ENCODE assay signal across 7 cellular contexts in the genomic region with DNA sequence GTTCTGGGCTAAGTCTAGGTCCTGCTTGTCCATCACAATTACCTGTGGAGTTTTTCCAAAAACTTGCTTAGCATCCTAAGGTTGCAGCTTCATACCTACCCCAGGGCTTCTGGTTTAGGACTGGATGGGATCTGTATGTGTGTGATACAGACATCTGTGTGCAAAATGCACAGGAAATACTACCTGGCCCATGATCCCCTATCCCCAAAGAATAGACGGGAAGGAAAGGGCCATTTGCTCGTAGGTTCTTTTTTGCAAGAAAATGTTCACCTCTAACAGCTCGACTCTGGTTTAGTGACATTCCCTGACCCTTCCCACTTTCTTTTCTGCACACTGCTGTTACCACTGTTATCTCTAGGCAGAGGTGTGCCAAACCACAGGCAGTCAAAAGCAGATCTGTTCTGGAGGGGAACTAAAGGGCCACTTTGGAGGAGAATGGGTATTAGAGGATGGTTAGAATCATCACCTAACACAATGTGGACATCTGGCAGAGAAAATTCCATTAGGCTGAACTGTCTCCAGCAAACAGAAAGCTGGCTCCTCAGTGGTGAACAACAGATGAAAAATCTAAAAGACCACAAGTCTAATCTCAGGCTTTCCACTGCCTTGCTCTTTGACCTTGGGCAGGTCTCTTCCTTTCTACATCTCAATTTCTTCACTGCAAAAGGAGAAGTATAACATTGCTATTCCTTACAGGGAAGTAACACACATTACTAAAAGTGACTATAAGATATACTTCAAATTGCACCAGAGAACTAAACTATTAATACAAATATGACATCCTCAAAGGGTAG.
DNase-seq lines count a peak whose midpoint lies in the region; ATAC-seq and TF ChIP-seq lines count a peak whose summit lies in the region.

No MANE protein-coding gene starts in this region.

- peak overlapping the region in 1 of 2 experiments; percentile 41; a peak in 2 of 4 replicates for H3K4me3 ChIP-seq in HCT116 (replicated peaks in 1 of 2; ENCODE audit: low read depth in 1 of 2, low read length in 2 of 2)
- H3K4me3 ChIP-seq in endodermal cell (ENCODE audit: low read length) = no peak overlapping the region

- intact Hi-C loops in HCT116 (cut with micrococcal nuclease) = no loop called here
- intact Hi-C loops in sciatic nerve (cut with DNase I) = no loop called here

- TF ChIP-seq POLR2A in HCT116 (IDR thresholded peaks at IDR 0.05; ENCODE audit: borderline replicate concordance, extremely low read depth, insufficient read depth, insufficient read length) = no peak

- H3K4me1 Mint-ChIP-seq in endodermal cell = peaks cover 13% of the 10 kb centered on the region

- TF ChIP-seq RAD21 in HCT116 (IDR thresholded peaks at IDR 0.05; ENCODE audit: low read depth) = no peak

- peak overlapping the region; percentile 42 for H3K27ac Mint-ChIP-seq in endodermal cell

- no peaks in the 10 kb centered on the region for H3K27me3 Mint-ChIP-seq in endodermal cell (ENCODE audit: insufficient read depth)

- peak overlapping the region; percentile 76 for H3K4me2 ChIP-seq in HCT116 (ENCODE audit: low read length)

- DNase-seq in HCT116 (ENCODE audit: low read depth, low spot score) = peak; percentile 65
- peak; percentile 73 for DNase-seq in OCI-M1 (lab: John Stamatoyannopoulos, UW)
- no peak for DNase-seq in endodermal cell
- no peak for DNase-seq in sciatic nerve (ENCODE audit: low spot score)
- no peak for DNase-seq in HuH-7.5 (ENCODE audit: low spot score)
- DNase-seq in GM20000 (ENCODE audit: low spot score) = no peak

- no peaks in the 10 kb centered on the region for H4K20me1 ChIP-seq in HCT116 (ENCODE audit: insufficient read depth)

- peaks cover 60% of the 10 kb centered on the region for H3K79me2 ChIP-seq in HCT116 (ENCODE audit: insufficient read depth, low read length)

- H3K4me1 ChIP-seq in HCT116 (ENCODE audit: control insufficient read depth in 1 of 2, insufficient read depth in 2 of 2, low read length in 2 of 2) (peaks cover 83 to 97% of the 10 kb centered on the region in 2 experiments), endodermal cell (ENCODE audit: control insufficient read depth, insufficient read depth, low read length) (no peaks in the 10 kb centered on the region)

- CTCF ChIA-PET in HCT116 (lab: Charles Lee) = no interaction called here

- BruUV-seq in HCT116 (replicated peaks; lab: Mats Ljungman, UMichigan) = no TSS peak

- H3K9ac ChIP-seq in HCT116 (ENCODE audit: low read length) = peak overlapping the region; percentile 41
- no peak overlapping the region for H3K9ac ChIP-seq in endodermal cell (ENCODE audit: extremely low read depth, low read length, poor library complexity, severe bottlenecking)

- H3K9me3 ChIP-seq in HCT116 (ENCODE audit: control insufficient read depth in 1 of 2, insufficient read depth in 1 of 2, low read depth in 1 of 2, low read length in 2 of 2) (no peaks in the 10 kb centered on the region), endodermal cell (ENCODE audit: control insufficient read depth, low read length) (no peaks in the 10 kb centered on the region)

- H3K36me3 Mint-ChIP-seq in endodermal cell (ENCODE audit: low read depth) = peaks cover 7% of the 10 kb centered on the region

- RAD21 ChIA-PET in HCT116 (lab: Charles Lee; ENCODE audit: low non-redundant PET in 1 of 2, low total read pairs in 2 of 2, uncharacterized antibody in 2 of 2, unreplicated experiment in 2 of 2) = interaction anchor here in 1 of 2 experiments (1.0 kb wide), 1 partner anchor 164 kb away, joined by 3 read pairs; no protein-coding TSS in a partner anchor

- 95 to 100% methylated on average over 1 to 3 of the region's 3 CpGs for WGBS in endodermal cell (ENCODE audit: insufficient coverage in 1 of 2, insufficient read length in 1 of 2), 2 experiments

- no peak overlapping the region for H2AFZ ChIP-seq in HCT116 (ENCODE audit: low read depth, low read length, poor library complexity, severe bottlenecking)

- TF ChIP-seq CTCF in HCT116 (IDR thresholded peaks at IDR 0.05 in 2 of 3, conservative IDR thresholded peaks at IDR 0.05 in 1 of 3; ENCODE audit: borderline replicate concordance in 1 of 3, insufficient read depth in 1 of 3, low read depth in 2 of 3, low read length in 2 of 3) (no peak), endodermal cell (conservative IDR thresholded peaks at IDR 0.05) (no peak), GM20000 (IDR thresholded peaks at IDR 0.05; ENCODE audit: extremely low read depth, missing control alignments) (no peak)

- no peaks in the 10 kb centered on the region for H3K36me3 ChIP-seq in HCT116 (ENCODE audit: control insufficient read depth in 1 of 2, insufficient read depth in 2 of 2, low read length in 2 of 2)
- no peaks in the 10 kb centered on the region for H3K36me3 ChIP-seq in endodermal cell (ENCODE audit: control insufficient read depth, insufficient read depth, low read length)

- H3K27ac ChIP-seq in HCT116 (ENCODE audit: low read depth, low read length) (peak overlapping the region; percentile 98), endodermal cell (ENCODE audit: low read depth, low read length) (no peak overlapping the region)

- no peaks in the 10 kb centered on the region for H3K9me3 Mint-ChIP-seq in endodermal cell

- peak; percentile 75 for ATAC-seq in HCT116
- ATAC-seq in sciatic nerve = peak; percentile 36
- no peak for ATAC-seq in HG03280 (IDR thresholded peaks at IDR 0.05; ENCODE audit: unreplicated experiment)

- POLR2A ChIA-PET in HCT116 (lab: Charles Lee) = no interaction called here

- H3K27me3 ChIP-seq in HCT116 (ENCODE audit: insufficient read depth, low read length) (no peaks in the 10 kb centered on the region), endodermal cell (ENCODE audit: control insufficient read depth, insufficient read depth, low read length, poor library complexity, severe bottlenecking) (no peaks in the 10 kb centered on the region)

- H3K4me3 Mint-ChIP-seq in endodermal cell = no peak overlapping the region

- no peaks in the 10 kb centered on the region for H3K9me2 ChIP-seq in HCT116 (ENCODE audit: insufficient read depth)

TF ChIP-seq in HCT116, 20 proteins besides CTCF, POLR2A, EP300 and RAD21:
- TF ChIP-seq ZBTB33 (IDR thresholded peaks at IDR 0.05; ENCODE audit: extremely low read depth, insufficient replicate concordance, low read length) (no peak), EZH2phosphoT487 (IDR thresholded peaks at IDR 0.05; ENCODE audit: borderline replicate concordance) (no peak)

Comparison
In these comparisons a context has a peak if more than half of its experiments do, and no peak if none do; other contexts are left out.
1. DNase-seq: peak in HCT116 (single experiment) and OCI-M1 (single experiment); none in endodermal cell (single experiment), sciatic nerve (single experiment), HuH-7.5 (single experiment) and GM20000 (single experiment).